In the genomic region with DNA sequence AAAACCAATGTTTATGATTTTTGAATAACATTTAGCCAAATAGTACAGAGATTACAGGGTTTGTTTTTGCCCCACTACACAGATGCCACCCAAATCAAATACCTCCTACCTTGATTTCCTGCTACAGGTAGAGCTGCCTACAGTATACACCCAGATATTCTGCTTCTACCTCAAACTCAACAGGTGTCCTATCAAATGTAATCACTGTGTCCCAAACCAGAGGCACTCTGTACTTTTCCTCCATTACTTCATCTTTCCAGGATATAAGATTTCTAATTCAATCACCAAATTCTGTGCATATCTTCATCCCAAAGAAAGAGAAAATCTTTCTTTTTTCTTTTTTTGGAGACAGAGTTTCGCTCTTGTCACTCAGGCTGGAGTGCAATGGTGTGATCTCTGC, we compare ENCODE assay signal across 22 cellular contexts. TPM values are rescaled to one million over a fixed set of nuclear protein-coding genes. Genes with fewer than 3 reads are reported as not detected.
A peak's percentile ranks its signal among the peaks of the same experiment; 100 is the strongest.
DNase-seq lines count a peak whose midpoint lies in the region; ATAC-seq and TF ChIP-seq lines count a peak whose summit lies in the region.
"Had no signal": no experiment of that assay in that cellular context is flagged by ENCODE, and none has a peak within 500 bp of the region (broad histone marks: within the 10 kb centered on the region; RNA-seq: fewer than 3 reads in every experiment).

No MANE protein-coding gene starts in this region.

- H3K4me3 Mint-ChIP-seq in activated T-cell treated with anti-CD3 and anti-CD28 coated beads, Interleukin-2, amount 50 U/mL, for 72 hours = peak overlapping the region in 1 of 2 donors; percentile 46
- H3K4me3 Mint-ChIP-seq in T-cell (peak overlapping the region; percentile 34 to 79 (median 50)), endodermal cell (no peak overlapping the region)
- no peak overlapping the region for H3K4me3 Mint-ChIP-seq in stimulated activated memory B cell treated with anti-CD40 and anti-IgM and Interleukin-4, amounts not matched to agents 10 μg/mL and 1 μg/mL and 100 μg/mL, for 72 hours
- H3K4me3 Mint-ChIP-seq: nephron progenitor cell had no signal

- peak overlapping the region; percentile 17 for H3K4me3 ChIP-seq in endodermal cell (ENCODE audit: low read length)
- H3K4me3 ChIP-seq: HAP-1, uterus had no signal

- POLR2A ChIA-PET in T-cell (lab: Charles Lee) = interaction anchor here in 1 of 2 donors (0.6 kb wide), 1 partner anchor 68 kb away, joined by 4 read pairs; no protein-coding TSS in a partner anchor

- no peak overlapping the region for H3K9ac ChIP-seq in endodermal cell (ENCODE audit: extremely low read depth, low read length, poor library complexity, severe bottlenecking)

- H3K4me1 Mint-ChIP-seq in activated T-cell treated with anti-CD3 and anti-CD28 coated beads, Interleukin-2, amount 50 U/mL, for 72 hours (ENCODE audit: low read depth) = peaks cover 88% of the 10 kb centered on the region
- peaks cover 63 to 74% (median 74%) of the 10 kb centered on the region in 3 donors for H3K4me1 Mint-ChIP-seq in T-cell
- peaks cover 5% of the 10 kb centered on the region for H3K4me1 Mint-ChIP-seq in endodermal cell
- peaks cover 52% of the 10 kb centered on the region for H3K4me1 Mint-ChIP-seq in stimulated activated memory B cell treated with anti-CD40 and anti-IgM and Interleukin-4, amounts not matched to agents 10 μg/mL and 1 μg/mL and 100 μg/mL, for 72 hours

- CTCF ChIA-PET in T-cell (lab: Charles Lee) = no interaction called here

- H3K27ac ChIP-seq in endodermal cell (ENCODE audit: low read depth, low read length) = no peak overlapping the region
- H3K27ac ChIP-seq: C4-2B, uterus, WERI-Rb-1 had no signal

- peak overlapping the region; percentile 89 for H3K27ac Mint-ChIP-seq in activated T-cell treated with anti-CD3 and anti-CD28 coated beads, Interleukin-2, amount 50 U/mL, for 72 hours
- H3K27ac Mint-ChIP-seq in T-cell = peak overlapping the region in 1 of 2 donors; percentile 6
- no peak overlapping the region for H3K27ac Mint-ChIP-seq in endodermal cell
- peak overlapping the region; percentile 68 for H3K27ac Mint-ChIP-seq in stimulated activated memory B cell treated with anti-CD40 and anti-IgM and Interleukin-4, amounts not matched to agents 10 μg/mL and 1 μg/mL and 100 μg/mL, for 72 hours
- H3K27ac Mint-ChIP-seq: nephron progenitor cell had no signal

- H3K27me3 Mint-ChIP-seq in activated T-cell treated with anti-CD3 and anti-CD28 coated beads, Interleukin-2, amount 50 U/mL, for 72 hours (ENCODE audit: low read depth) = no peaks in the 10 kb centered on the region
- H3K27me3 Mint-ChIP-seq in T-cell (no peaks in the 10 kb centered on the region), endodermal cell (ENCODE audit: insufficient read depth) (no peaks in the 10 kb centered on the region)
- H3K27me3 Mint-ChIP-seq in stimulated activated memory B cell treated with anti-CD40 and anti-IgM and Interleukin-4, amounts not matched to agents 10 μg/mL and 1 μg/mL and 100 μg/mL, for 72 hours = no peaks in the 10 kb centered on the region
- H3K27me3 Mint-ChIP-seq: progenitor cell of endocrine pancreas had no signal

- no peaks in the 10 kb centered on the region for H3K4me1 ChIP-seq in endodermal cell (ENCODE audit: control insufficient read depth, insufficient read depth, low read length)
- H3K4me1 ChIP-seq: HAP-1 had no signal

- DNase-seq in activated T-cell treated with anti-CD3 and anti-CD28 coated beads, Interleukin-2, amount 50 U/mL, for 72 hours = no peak
- no peak for DNase-seq in activated T-cell treated with anti-CD3 and anti-CD28 coated beads, Interleukin-2, amount 50 U/mL, for 48 hours
- DNase-seq in T-cell (no peak), endodermal cell (no peak), SW 1271 (lab: John Stamatoyannopoulos, UW) (no peak), NCI-H2171 (lab: John Stamatoyannopoulos, UW) (no peak)
- DNase-seq: dermis blood vessel endothelial cell, DMS53, foreskin melanocyte, mesendoderm, NCI-H1436, NCI-H748 treated with DMSO at 0.1 percent for 48 hours, nephron progenitor cell, uterus, WERI-Rb-1 had no signal

- no peaks in the 10 kb centered on the region for H3K9me3 ChIP-seq in endodermal cell (ENCODE audit: control insufficient read depth, low read length)
- H3K9me3 ChIP-seq: breast epithelium, HAP-1, uterus had no signal

- no peaks in the 10 kb centered on the region for H3K9me3 Mint-ChIP-seq in activated T-cell treated with anti-CD3 and anti-CD28 coated beads, Interleukin-2, amount 50 U/mL, for 72 hours
- H3K9me3 Mint-ChIP-seq in T-cell = no peaks in the 10 kb centered on the region
- no peaks in the 10 kb centered on the region for H3K9me3 Mint-ChIP-seq in endodermal cell
- no peaks in the 10 kb centered on the region for H3K9me3 Mint-ChIP-seq in stimulated activated memory B cell treated with anti-CD40 and anti-IgM and Interleukin-4, amounts not matched to agents 10 μg/mL and 1 μg/mL and 100 μg/mL, for 72 hours
- H3K9me3 Mint-ChIP-seq: nephron progenitor cell had no signal

- peaks cover 86% of the 10 kb centered on the region for H3K36me3 ChIP-seq in endodermal cell (ENCODE audit: control insufficient read depth, insufficient read depth, low read length)
- H3K36me3 ChIP-seq: uterus had no signal

- H3K27me3 ChIP-seq in endodermal cell (ENCODE audit: control insufficient read depth, insufficient read depth, low read length, poor library complexity, severe bottlenecking) = no peaks in the 10 kb centered on the region
- H3K27me3 ChIP-seq: breast epithelium, uterus had no signal

- H3K36me3 Mint-ChIP-seq in activated T-cell treated with anti-CD3 and anti-CD28 coated beads, Interleukin-2, amount 50 U/mL, for 72 hours (ENCODE audit: insufficient read depth in 2 of 2) = peaks cover 12 to 49% of the 10 kb centered on the region in 2 donors
- peaks cover 34% of the 10 kb centered on the region for H3K36me3 Mint-ChIP-seq in T-cell
- peaks cover 66% of the 10 kb centered on the region for H3K36me3 Mint-ChIP-seq in endodermal cell (ENCODE audit: low read depth)
- H3K36me3 Mint-ChIP-seq in stimulated activated memory B cell treated with anti-CD40 and anti-IgM and Interleukin-4, amounts not matched to agents 10 μg/mL and 1 μg/mL and 100 μg/mL, for 72 hours = peaks cover 42% of the 10 kb centered on the region

- no peak for TF ChIP-seq CTCF in endodermal cell (conservative IDR thresholded peaks at IDR 0.05)

- no peak for ATAC-seq in activated T-cell treated with anti-CD3 and anti-CD28 coated beads, Interleukin-2, amount 50 U/mL, for 72 hours (replicated peaks in 1 of 2)
- ATAC-seq in T-cell (replicated peaks in 1 of 4) = no peak
- no peak for ATAC-seq in stimulated activated memory B cell treated with anti-CD40 and anti-IgM and Interleukin-4, amounts not matched to agents 10 μg/mL and 1 μg/mL and 100 μg/mL, for 72 hours
- no peak for ATAC-seq in HG03135 (IDR thresholded peaks at IDR 0.05; ENCODE audit: unreplicated experiment)
- ATAC-seq: Right ventricle myocardium inferior had no signal

- WGBS in endodermal cell (ENCODE audit: insufficient coverage in 1 of 2, insufficient read length in 1 of 2), 2 experiments = 92 to 100% methylated on average over 1 of the region's 1 CpG

RNA-seq across cellular contexts. Expression of a gene that starts 9.6 kb away (rescaled TPM):
- total RNA-seq in activated T-cell treated with anti-CD3 and anti-CD28 coated beads, Interleukin-2, amount 50 U/mL, for 72 hours = 100 to 1,000 TPM; 100 to 104 TPM
- total RNA-seq in T-cell = 100 to 1,000 TPM; 146 to 229 (median 154) TPM
- 100 to 1,000 TPM; 207 to 210 TPM for total RNA-seq in endodermal cell
- 94.8 TPM for polyA plus RNA-seq in endodermal cell (2013, experiment 1 of 2)
- 90.9 TPM for polyA plus RNA-seq in endodermal cell (2013, experiment 2 of 2)

Comparison
In these comparisons a context has a peak if more than half of its experiments do, and no peak if none do; other contexts are left out.
1. H3K4me3 Mint-ChIP-seq: peak in T-cell (3 of 3); none in endodermal cell (single experiment) and stimulated activated memory B cell treated with anti-CD40 and anti-IgM and Interleukin-4, amounts not matched to agents 10 μg/mL and 1 μg/mL and 100 μg/mL, for 72 hours (single experiment).